In genomic region chr17:57861737-57862409, GRCh38 we compare ENCODE assay signal across 8 cellular contexts. TPM values are rescaled to one million over a fixed set of nuclear protein-coding genes. Genes with fewer than 3 reads are reported as not detected.
DNase-seq lines count a peak whose midpoint lies in the region; FAIRE-seq and TF ChIP-seq lines count a peak whose summit lies in the region.

No MANE protein-coding gene starts in this region.

- TF ChIP-seq CTCF in neutrophil (IDR thresholded peaks at IDR 0.05) = no peak

- H3K36me3 ChIP-seq in SJSA1 = peaks cover 24% of the 10 kb centered on the region
- peaks cover 8% of the 10 kb centered on the region for H3K36me3 ChIP-seq in neutrophil

- H3K27me3 ChIP-seq in SJSA1 (replicated peaks) (no peaks in the 10 kb centered on the region), neutrophil (no peaks in the 10 kb centered on the region)

- peaks cover 41% of the 10 kb centered on the region for H3K4me1 ChIP-seq in SJSA1 (replicated peaks)
- H3K4me1 ChIP-seq in neutrophil (ENCODE audit: control insufficient read depth in 1 of 2, insufficient read depth in 1 of 2, low read depth in 1 of 2, low read length in 1 of 2) = peaks cover 25 to 33% of the 10 kb centered on the region in 2 experiments

- H3K9me3 ChIP-seq in SJSA1 (replicated peaks) (no peaks in the 10 kb centered on the region), neutrophil (no peaks in the 10 kb centered on the region)

- peak; percentile 11 for DNase-seq in DMS53 treated with DMSO at 0.1 percent for 48 hours (lab: John Stamatoyannopoulos, UW; ENCODE audit: unreplicated experiment)
- DNase-seq in SJSA1 (ENCODE audit: low read depth in 1 of 2, low spot score in 2 of 2) = peak; percentile 76 to 81
- peak; percentile 58 to 77 for DNase-seq in frontal cortex (ENCODE audit: low spot score in 2 of 2)
- DNase-seq in activated CD8-positive, alpha-beta memory T cell treated with anti-CD3 and anti-CD28 coated beads, Interleukin-2, amount 50 U/mL, for 48 hours = no peak
- no peak for DNase-seq in DMS79 (lab: John Stamatoyannopoulos, UW)
- no peak for DNase-seq in cerebellar cortex (ENCODE audit: low spot score)
- no peak for DNase-seq in NCI-H82 (lab: John Stamatoyannopoulos, UW)

- FAIRE-seq in frontal cortex (lab: Jason Lieb, UNC) = no peak

- peak overlapping the region; percentile 74 for H3K27ac ChIP-seq in SJSA1
- peak overlapping the region; percentile 92 for H3K27ac ChIP-seq in neutrophil

- H3K4me3 ChIP-seq in SJSA1 (peak overlapping the region; percentile 42), neutrophil (ENCODE audit: low read depth in 1 of 2, low read length in 1 of 2) (peak overlapping the region; percentile 78 to 81)

RNA-seq across cellular contexts. Expression of gene MRPS23, which starts 12.0 kb away (rescaled TPM):
- total RNA-seq in SJSA1 (2014; rRNA removed; shearing (Covaris generic)) = 59.2 and 83.4 TPM in 2 replicates
- total RNA-seq in frontal cortex = 30.2 TPM

Comparison
In these comparisons a context has a peak if more than half of its experiments do, and no peak if none do; other contexts are left out.
1. DNase-seq: peak in DMS53 treated with DMSO at 0.1 percent for 48 hours (single experiment), SJSA1 (2 of 2) and frontal cortex (2 of 2); none in activated CD8-positive, alpha-beta memory T cell treated with anti-CD3 and anti-CD28 coated beads, Interleukin-2, amount 50 U/mL, for 48 hours (single experiment), DMS79 (single experiment), cerebellar cortex (single experiment) and NCI-H82 (single experiment).